Comparison of ENCODE assay signal across 8 cellular contexts in the genomic region with DNA sequence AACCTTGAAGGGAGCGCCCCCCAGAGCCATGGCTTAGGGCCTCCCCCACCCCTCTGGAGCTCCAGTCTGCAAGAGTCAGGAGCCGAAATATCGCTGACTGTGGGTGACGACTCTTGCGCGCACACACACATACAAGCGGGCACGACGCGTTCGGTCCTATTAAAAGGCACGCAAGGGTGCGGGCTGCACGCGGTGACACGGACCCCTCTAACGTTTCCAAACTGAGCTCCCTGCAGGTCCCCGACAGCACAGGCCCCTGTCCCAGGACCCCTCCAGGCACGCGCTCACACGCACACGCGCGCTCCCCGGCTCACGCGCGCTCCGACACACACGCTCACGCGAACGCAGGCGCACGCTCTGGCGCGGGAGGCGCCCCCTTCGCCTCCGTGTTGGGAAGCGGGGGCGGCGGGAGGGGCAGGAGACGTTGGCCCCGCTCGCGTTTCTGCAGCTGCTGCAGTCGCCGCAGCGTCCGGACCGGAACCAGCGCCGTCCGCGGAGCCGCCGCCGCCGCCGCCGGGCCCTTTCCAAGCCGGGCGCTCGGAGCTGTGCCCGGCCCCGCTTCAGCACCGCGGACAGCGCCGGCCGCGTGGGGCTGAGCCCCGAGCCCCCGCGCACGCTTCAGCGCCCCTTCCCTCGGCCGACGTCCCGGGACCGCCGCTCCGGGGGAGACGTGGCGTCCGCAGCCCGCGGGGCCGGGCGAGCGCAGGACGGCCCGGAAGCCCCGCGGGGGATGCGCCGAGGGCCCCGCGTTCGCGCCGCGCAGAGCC. TPM values are rescaled to one million over a fixed set of nuclear protein-coding genes. Genes with fewer than 3 reads are reported as not detected.
DNase-seq lines count a peak whose midpoint lies in the region; ATAC-seq, FAIRE-seq and TF ChIP-seq lines count a peak whose summit lies in the region.

A gene (plus strand): TSS at position 454 of the 767 bp plus-strand sequence. CDS start 333 bp downstream, outside the sequence.

- peaks cover 0 to 6% (median 0%) of the 10 kb centered on the region in 5 donors for H3K9me3 Mint-ChIP-seq in CD8-positive, alpha-beta memory T cell
- H3K9me3 Mint-ChIP-seq in natural killer cell: no peaks in the 10 kb centered on the region

- ATAC-seq in natural killer cell (peak; percentile 50 to 92 (median 87)), HG03159 (IDR thresholded peaks at IDR 0.05; ENCODE audit: unreplicated experiment) (no peak), GM21737 (IDR thresholded peaks at IDR 0.05; ENCODE audit: unreplicated experiment) (no peak)

- H2AFZ ChIP-seq in OCI-LY7 (ENCODE audit: low read length) (no peak within 1 kb of the TSS), endothelial cell of umbilical vein (ENCODE audit: low read depth, low read length) (no peak within 1 kb of the TSS)

- H3K4me1 Mint-ChIP-seq in CD8-positive, alpha-beta memory T cell: peaks cover 0 to 4% (median 0%) of the 10 kb centered on the region in 3 donors
- H3K4me1 Mint-ChIP-seq in natural killer cell: peaks cover 0 to 6% of the 10 kb centered on the region in 2 donors

- H3K4me3 Mint-ChIP-seq in CD8-positive, alpha-beta memory T cell: no peak within 1 kb of the TSS
- H3K4me3 Mint-ChIP-seq in natural killer cell: no peak within 1 kb of the TSS

- H3K9me1 ChIP-seq in endothelial cell of umbilical vein (replicated peaks; ENCODE audit: control insufficient read depth, extremely low read depth, insufficient read depth, low read length): no peaks in the 10 kb centered on the region

- no peak within 1 kb of the TSS for H3K27ac Mint-ChIP-seq in CD8-positive, alpha-beta memory T cell
- no peak within 1 kb of the TSS for H3K27ac Mint-ChIP-seq in natural killer cell

- no TSS peak for BruUV-seq in OCI-LY7 (replicated peaks; lab: Mats Ljungman, UMichigan)
- no TSS peak for BruUV-seq in endothelial cell of umbilical vein (replicated peaks; lab: Mats Ljungman, UMichigan)

- CTCF ChIA-PET in CD8-positive, alpha-beta memory T cell (lab: Charles Lee): no interaction called here
- CTCF ChIA-PET in OCI-LY7 (lab: Charles Lee; ENCODE audit: unreplicated experiment): interaction anchor here (0.6 kb wide), 1 partner anchor 28 kb away, joined by 3 read pairs; no protein-coding TSS in a partner anchor
- CTCF ChIA-PET in endothelial cell of umbilical vein (lab: Charles Lee): interaction anchor here (0.8 to 1.2 kb wide), 2 partner anchors 9 to 50 kb away, joined by 3 read pairs; no protein-coding TSS in a partner anchor

- H3K27ac ChIP-seq in CD8-positive, alpha-beta memory T cell (ENCODE audit: low read depth, low read length): no peak within 1 kb of the TSS
- H3K27ac ChIP-seq in OCI-LY7 (ENCODE audit: low read depth, low read length, poor library complexity, severe bottlenecking) (no peak within 1 kb of the TSS), endothelial cell of umbilical vein (ENCODE audit: insufficient read depth, low read depth, low read length) (no peak within 1 kb of the TSS)

- intact Hi-C loops in OCI-LY7 (cut with micrococcal nuclease; ENCODE audit: unreplicated experiment): no loop called here
- intact Hi-C loops in endothelial cell of umbilical vein (cut with micrococcal nuclease): no loop called here
- intact Hi-C loops in natural killer cell (cut with micrococcal nuclease): no loop called here

- H3K27me3 ChIP-seq in CD8-positive, alpha-beta memory T cell (ENCODE audit: insufficient read depth, low read length, poor library complexity, severe bottlenecking): peaks cover 51% of the 10 kb centered on the region
- H3K27me3 ChIP-seq in endothelial cell of umbilical vein (ENCODE audit: control insufficient read depth in 2 of 2, insufficient read depth in 2 of 2, low read length in 2 of 2): peaks cover 35 to 36% of the 10 kb centered on the region in 2 experiments

- POLR2A ChIA-PET in CD8-positive, alpha-beta memory T cell (lab: Charles Lee): no interaction called here
- POLR2A ChIA-PET in OCI-LY7 (lab: Charles Lee) (interaction anchor here (1.2 kb wide), 2 partner anchors 10 to 12 kb away, joined by 3 to 4 read pairs; no protein-coding TSS in a partner anchor), endothelial cell of umbilical vein (lab: Charles Lee) (no interaction called here)

- no peaks in the 10 kb centered on the region for H3K9me3 ChIP-seq in CD8-positive, alpha-beta memory T cell (ENCODE audit: low read length)
- H3K9me3 ChIP-seq in OCI-LY7 (ENCODE audit: low read length): no peaks in the 10 kb centered on the region
- H3K9me3 ChIP-seq in endothelial cell of umbilical vein (replicated peaks; ENCODE audit: control insufficient read depth, insufficient read depth, low read length): no peaks in the 10 kb centered on the region

- no peaks in the 10 kb centered on the region for H3K36me3 ChIP-seq in CD8-positive, alpha-beta memory T cell (ENCODE audit: insufficient read depth, low read length)
- H3K36me3 ChIP-seq in OCI-LY7 (ENCODE audit: insufficient read depth, low read length) (no peaks in the 10 kb centered on the region), endothelial cell of umbilical vein (ENCODE audit: control insufficient read depth in 2 of 2, extremely low read depth in 1 of 2, insufficient read depth in 2 of 2, low read length in 2 of 2) (no peaks in the 10 kb centered on the region)

- no peak for TF ChIP-seq POLR2A in endothelial cell of umbilical vein (IDR thresholded peaks at IDR 0.05; ENCODE audit: low read depth, low read length)

- peaks cover 59 to 62% of the 10 kb centered on the region in 2 donors for H3K27me3 Mint-ChIP-seq in CD8-positive, alpha-beta memory T cell
- H3K27me3 Mint-ChIP-seq in natural killer cell (ENCODE audit: low read depth in 2 of 2): peaks cover 15 to 31% of the 10 kb centered on the region in 2 donors

- H3K4me3 ChIP-seq in CD8-positive, alpha-beta memory T cell (ENCODE audit: low read length): no peak within 1 kb of the TSS
- H3K4me3 ChIP-seq in OCI-LY7 (ENCODE audit: low read depth, low read length, poor library complexity, severe bottlenecking) (no peak within 1 kb of the TSS), endothelial cell of umbilical vein (replicated peaks in 1 of 3; ENCODE audit: insufficient read depth in 1 of 3, low read depth in 1 of 3, low read length in 3 of 3) (no peak within 1 kb of the TSS)

- H3K36me3 Mint-ChIP-seq in CD8-positive, alpha-beta memory T cell: peaks cover 0 to 8% (median 0%) of the 10 kb centered on the region in 3 donors
- H3K36me3 Mint-ChIP-seq in natural killer cell: no peaks in the 10 kb centered on the region

- no peaks in the 10 kb centered on the region for H3K4me1 ChIP-seq in CD8-positive, alpha-beta memory T cell (ENCODE audit: insufficient read depth, low read length)
- H3K4me1 ChIP-seq in OCI-LY7 (ENCODE audit: insufficient read depth, low read length, poor library complexity, severe bottlenecking) (peaks cover 26% of the 10 kb centered on the region), endothelial cell of umbilical vein (ENCODE audit: control insufficient read depth, extremely low read depth, insufficient read depth, low read length) (no peaks in the 10 kb centered on the region)

- H3K4me2 ChIP-seq in OCI-LY7 (ENCODE audit: low read length) (peak within 1 kb of the TSS; percentile 49), endothelial cell of umbilical vein (ENCODE audit: insufficient read depth, low read length) (no peak within 1 kb of the TSS)

- FAIRE-seq in endothelial cell of umbilical vein (lab: Jason Lieb, UNC): no peak

- H3K9ac ChIP-seq in endothelial cell of umbilical vein (replicated peaks; ENCODE audit: extremely low read depth, insufficient read depth, low read length): no peak within 1 kb of the TSS

- no peak for TF ChIP-seq CTCF in OCI-LY7 (conservative IDR thresholded peaks at IDR 0.05; ENCODE audit: low read length)
- no peak for TF ChIP-seq CTCF in endothelial cell of umbilical vein (IDR thresholded peaks at IDR 0.05; ENCODE audit: extremely low read depth in 1 of 2, insufficient read depth in 1 of 2, low read depth in 1 of 2, low read length in 2 of 2)
- TF ChIP-seq CTCF in natural killer cell (IDR thresholded peaks at IDR 0.05): no peak

- H3K9me2 ChIP-seq in OCI-LY7 (ENCODE audit: insufficient read depth, low read length): no peaks in the 10 kb centered on the region

- H4K20me1 ChIP-seq in OCI-LY7 (ENCODE audit: insufficient read depth, low read length) (no peaks in the 10 kb centered on the region), endothelial cell of umbilical vein (replicated peaks; ENCODE audit: control insufficient read depth, extremely low read depth, insufficient read depth, low read length) (no peaks in the 10 kb centered on the region)

- dilution Hi-C loops in endothelial cell of umbilical vein (cut with MboI; ENCODE audit: extremely low pct_ligation_motif_present, low sequenced_read_pairs): no loop called here

- H3K79me2 ChIP-seq in OCI-LY7 (ENCODE audit: insufficient read depth, low read depth, low read length): no peaks in the 10 kb centered on the region
- H3K79me2 ChIP-seq in endothelial cell of umbilical vein (ENCODE audit: control insufficient read depth, insufficient read depth, low read length): no peaks in the 10 kb centered on the region

- DNase-seq in CD8-positive, alpha-beta memory T cell: peak in 3 of 5 donors; percentile 34 to 46 (median 35)
- DNase-seq in OCI-LY7 (ENCODE audit: low spot score) (no peak), endothelial cell of umbilical vein (ENCODE audit: low read depth, low spot score) (no peak), natural killer cell (peak; percentile 39), midbrain (lab: John Stamatoyannopoulos, UW) (no peak), NCI-H187 (lab: John Stamatoyannopoulos, UW) (no peak)

TF ChIP-seq in endothelial cell of umbilical vein, 7 proteins besides CTCF, POLR2A, EP300 and RAD21:
- TF ChIP-seq, protein P1, sequence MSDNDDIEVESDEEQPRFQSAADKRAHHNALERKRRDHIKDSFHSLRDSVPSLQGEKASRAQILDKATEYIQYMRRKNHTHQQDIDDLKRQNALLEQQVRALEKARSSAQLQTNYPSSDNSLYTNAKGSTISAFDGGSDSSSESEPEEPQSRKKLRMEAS (IDR thresholded peaks at IDR 0.05; ENCODE audit: insufficient read depth, insufficient read length): no peak
- peak; percentile 56 for TF ChIP-seq EZH2 (IDR thresholded peaks at IDR 0.05; ENCODE audit: borderline replicate concordance, low read depth, low read length, severe bottlenecking)

RNA-seq across cellular contexts. Expression of the gene that starts here (rescaled TPM):
- total RNA-seq in CD8-positive, alpha-beta memory T cell: not detected
- not detected for polyA plus RNA-seq in CD8-positive, alpha-beta memory T cell
- 0.06 TPM in 1 of 2 replicates, not detected in the other for total RNA-seq in OCI-LY7 (2014; rRNA removed; shearing (Covaris generic))
- total RNA-seq in OCI-LY7 (2022) (0.15 and 0.55 TPM in 2 replicates), endothelial cell of umbilical vein (not detected in 2 replicates), natural killer cell (not detected)
- polyA plus RNA-seq in endothelial cell of umbilical vein: not detected in 2 replicates
- not detected in 2 replicates for polyA plus RNA-seq in endothelial cell of umbilical vein (2011; cell fraction: cytosol; rRNA removed)
- 0.13 and 0.18 TPM in 2 replicates for polyA plus RNA-seq in endothelial cell of umbilical vein (2011; cell fraction: nucleus; rRNA removed)
- 0.14 and 0.48 TPM in 2 replicates for polyA plus RNA-seq in endothelial cell of umbilical vein (2012)
- 0.04 TPM in 1 of 2 replicates, not detected in the other for polyA minus RNA-seq in endothelial cell of umbilical vein
- polyA minus RNA-seq in endothelial cell of umbilical vein (2011; cell fraction: cytosol; rRNA and poly(A)+ RNA removed): 2.7 TPM
- not detected in 2 replicates for polyA minus RNA-seq in endothelial cell of umbilical vein (2011; cell fraction: nucleus; rRNA and poly(A)+ RNA removed)

Comparison
In these comparisons a context has a peak if more than half of its experiments do, and no peak if none do; other contexts are left out.
1. Peak in DNase-seq in CD8-positive, alpha-beta memory T cell; RNA of the gene not detected or under 1 TPM.
2. Peak in DNase-seq and ATAC-seq in natural killer cell; RNA of the gene not detected or under 1 TPM.